1 cellular context compared by ENCODE assay signal in genomic region chr6:170292111-170292777, GRCh38.
TF ChIP-seq lines count a peak whose summit lies in the region.

No MANE protein-coding gene starts in this region.

TF ChIP-seq in GM12878, 131 proteins besides CTCF, POLR2A, EP300 and RAD21 (continued from another document):
- TF ChIP-seq, protein P1, sequence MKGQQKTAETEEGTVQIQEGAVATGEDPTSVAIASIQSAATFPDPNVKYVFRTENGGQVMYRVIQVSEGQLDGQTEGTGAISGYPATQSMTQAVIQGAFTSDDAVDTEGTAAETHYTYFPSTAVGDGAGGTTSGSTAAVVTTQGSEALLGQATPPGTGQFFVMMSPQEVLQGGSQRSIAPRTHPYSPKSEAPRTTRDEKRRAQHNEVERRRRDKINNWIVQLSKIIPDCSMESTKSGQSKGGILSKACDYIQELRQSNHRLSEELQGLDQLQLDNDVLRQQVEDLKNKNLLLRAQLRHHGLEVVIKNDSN (IDR thresholded peaks at IDR 0.05; ENCODE audit: borderline replicate concordance, extremely low read length, insufficient read depth, low read depth, low read length): peak; percentile 75
- no peak for TF ChIP-seq IKZF2 (IDR thresholded peaks at IDR 0.05)
TF ChIP-seq in GM12878: peak in this region for 2.
